ENCODE assay signal across 8 cellular contexts in the genomic region with DNA sequence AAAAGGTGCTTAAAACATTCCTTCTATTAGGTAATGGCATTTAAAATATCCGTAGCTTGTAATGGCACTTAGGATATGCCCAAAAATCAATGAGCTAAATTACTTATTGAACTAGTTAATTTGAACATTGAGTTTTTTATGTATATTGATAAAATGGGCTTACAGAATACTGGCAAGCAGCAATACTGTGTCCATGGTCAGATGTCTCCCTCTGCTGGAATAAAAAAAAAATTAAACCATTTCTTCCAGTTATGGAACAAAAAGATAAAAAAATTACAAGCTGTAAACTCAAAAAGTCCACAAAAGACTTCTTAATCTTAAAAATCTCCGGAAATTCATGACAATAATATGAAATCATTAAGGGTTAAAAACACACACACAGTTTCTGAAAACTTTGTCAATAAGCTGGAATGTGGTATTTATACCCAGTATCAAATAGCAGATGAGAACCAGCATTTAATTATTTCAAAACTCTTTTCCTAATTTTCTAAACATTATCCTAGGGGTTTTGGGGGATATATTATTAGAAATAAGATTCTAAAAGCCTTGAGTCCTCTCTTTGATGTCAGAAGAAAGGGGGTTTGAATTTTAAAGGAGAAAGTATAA. TPM values are rescaled to one million over a fixed set of nuclear protein-coding genes. Genes with fewer than 3 reads are reported as not detected.
A peak's percentile ranks its signal among the peaks of the same experiment; 100 is the strongest.
DNase-seq lines count a peak whose midpoint lies in the region; ATAC-seq and TF ChIP-seq lines count a peak whose summit lies in the region.

No MANE protein-coding gene starts in this region.

- intact Hi-C loops in ovary (cut with DNase I) = no loop called here

- H3K36me3 ChIP-seq in GM23338 (ENCODE audit: insufficient read depth) (no peaks in the 10 kb centered on the region), hepatocyte (replicated peaks; ENCODE audit: insufficient read depth, low read depth) (no peaks in the 10 kb centered on the region), upper lobe of left lung (no peaks in the 10 kb centered on the region), ovary (no peaks in the 10 kb centered on the region)

- 28% methylated on average over 2 of the region's 2 CpGs for WGBS in hepatocyte (ENCODE audit: low lambda C conversion rate, missing lambda C conversion rate)
- 36 to 45% methylated on average over 2 of the region's 2 CpGs for WGBS in upper lobe of left lung, 2 donors
- WGBS in ovary, 3 donors = 22 to 45% (median 23%) methylated on average over 2 of the region's 2 CpGs

- H3K27ac ChIP-seq in GM23338 (ENCODE audit: low read depth) (no peak overlapping the region), hepatocyte (no peak overlapping the region), upper lobe of left lung (no peak overlapping the region), ovary (no peak overlapping the region)

- TF ChIP-seq EP300 in upper lobe of left lung (IDR thresholded peaks at IDR 0.05) (no peak), ovary (IDR thresholded peaks at IDR 0.05) (no peak)

- no peak for TF ChIP-seq POLR2A in upper lobe of left lung (IDR thresholded peaks at IDR 0.05)
- TF ChIP-seq POLR2A in ovary (IDR thresholded peaks at IDR 0.05) = no peak

- H3K9me3 Mint-ChIP-seq in GM23338 = peaks cover 4% of the 10 kb centered on the region

- 0 out of 3 replicates have a peak, but pooled peaks cover 3% of the 10 kb centered on the region for H3K36me3 Mint-ChIP-seq in GM23338 (ENCODE audit: low read depth)

- H3K9me2 ChIP-seq in GM23338 (ENCODE audit: insufficient read depth) (no peaks in the 10 kb centered on the region; the same call in 1 of the 2 replicates), hepatocyte (replicated peaks; ENCODE audit: insufficient read depth) (no peaks in the 10 kb centered on the region)

- peaks cover 2% of the 10 kb centered on the region for H3K27me3 Mint-ChIP-seq in GM23338 (ENCODE audit: insufficient read depth, low read depth, poor library complexity)

- DNase-seq in AG09319 (ENCODE audit: extremely low read depth, low read depth) (no peak), GM23338 (ENCODE audit: low spot score) (peak; percentile 19), RPMI8226 (peak; percentile 28), hepatocyte (ENCODE audit: low spot score) (peak; percentile 17), upper lobe of left lung (no peak), ovary (no peak)
- DNase-seq in stimulated activated CD4-positive, alpha-beta T cell treated with anti-CD3 and anti-CD28 coated beads, Interleukin-2, amount 100 ng/mL, for 24 hours = no peak

- no peaks in the 10 kb centered on the region for H3K27me3 ChIP-seq in GM23338 (ENCODE audit: insufficient read depth)
- no peaks in the 10 kb centered on the region for H3K27me3 ChIP-seq in hepatocyte
- H3K27me3 ChIP-seq in upper lobe of left lung = no peaks in the 10 kb centered on the region
- no peaks in the 10 kb centered on the region for H3K27me3 ChIP-seq in ovary

- peak overlapping the region; percentile 27; the same call in 1 of the 2 replicates for H3K4me2 ChIP-seq in GM23338
- no peak overlapping the region for H3K4me2 ChIP-seq in hepatocyte

- H3F3A ChIP-seq in GM23338 (replicated peaks; ENCODE audit: low read depth) = no peaks in the 10 kb centered on the region

- H3K4me1 ChIP-seq in GM23338 (ENCODE audit: insufficient read depth) (peaks cover 8% of the 10 kb centered on the region), hepatocyte (ENCODE audit: insufficient read depth) (no peaks in the 10 kb centered on the region), upper lobe of left lung (no peaks in the 10 kb centered on the region), ovary (ENCODE audit: insufficient read depth) (no peaks in the 10 kb centered on the region)

- H3K79me2 ChIP-seq in GM23338 (replicated peaks; ENCODE audit: insufficient read depth) (no peaks in the 10 kb centered on the region), hepatocyte (no peaks in the 10 kb centered on the region)

- TF ChIP-seq CTCF in AG09319 (IDR thresholded peaks at IDR 0.05; ENCODE audit: low read depth, low read length) (peak; percentile 41), GM23338 (conservative IDR thresholded peaks at IDR 0.05; ENCODE audit: low read depth in 2 of 2) (peak; percentile 54 to 71), hepatocyte (IDR thresholded peaks at IDR 0.05; ENCODE audit: poor library complexity) (peak; percentile 73), upper lobe of left lung (IDR thresholded peaks at IDR 0.05) (no peak), ovary (IDR thresholded peaks at IDR 0.05) (no peak)

- H3K9me3 ChIP-seq in hepatocyte (ENCODE audit: low read depth) (no peaks in the 10 kb centered on the region), upper lobe of left lung (peaks cover 0 to 3% (median 0%) of the 10 kb centered on the region in 4 donors), ovary (no peaks in the 10 kb centered on the region)

- no peak overlapping the region for H3K27ac Mint-ChIP-seq in GM23338

- ATAC-seq in GM23338 = no peak
- no peak for ATAC-seq in upper lobe of left lung (ENCODE audit: low FRiP score in 2 of 2)
- no peak for ATAC-seq in HG03159 (IDR thresholded peaks at IDR 0.05; ENCODE audit: unreplicated experiment)

- H4K20me1 ChIP-seq in GM23338 (replicated peaks; ENCODE audit: insufficient read depth) (no peaks in the 10 kb centered on the region), hepatocyte (ENCODE audit: insufficient read depth, poor library complexity, severe bottlenecking) (no peaks in the 10 kb centered on the region)

- H3K4me3 ChIP-seq in GM23338 = no peak overlapping the region
- no peak overlapping the region for H3K4me3 ChIP-seq in hepatocyte
- H3K4me3 ChIP-seq in upper lobe of left lung = no peak overlapping the region
- H3K4me3 ChIP-seq in ovary = no peak overlapping the region

- H2AFZ ChIP-seq in GM23338 = no peak overlapping the region
- no peak overlapping the region for H2AFZ ChIP-seq in hepatocyte

- peaks cover 22% of the 10 kb centered on the region; the same call in 2 of the 3 replicates for H3K4me1 Mint-ChIP-seq in GM23338

- no peak overlapping the region for H3K4me3 Mint-ChIP-seq in GM23338

TF ChIP-seq in GM23338, 12 proteins besides CTCF, POLR2A, EP300 and RAD21 (continues in another document):
- TF ChIP-seq, protein P1, sequence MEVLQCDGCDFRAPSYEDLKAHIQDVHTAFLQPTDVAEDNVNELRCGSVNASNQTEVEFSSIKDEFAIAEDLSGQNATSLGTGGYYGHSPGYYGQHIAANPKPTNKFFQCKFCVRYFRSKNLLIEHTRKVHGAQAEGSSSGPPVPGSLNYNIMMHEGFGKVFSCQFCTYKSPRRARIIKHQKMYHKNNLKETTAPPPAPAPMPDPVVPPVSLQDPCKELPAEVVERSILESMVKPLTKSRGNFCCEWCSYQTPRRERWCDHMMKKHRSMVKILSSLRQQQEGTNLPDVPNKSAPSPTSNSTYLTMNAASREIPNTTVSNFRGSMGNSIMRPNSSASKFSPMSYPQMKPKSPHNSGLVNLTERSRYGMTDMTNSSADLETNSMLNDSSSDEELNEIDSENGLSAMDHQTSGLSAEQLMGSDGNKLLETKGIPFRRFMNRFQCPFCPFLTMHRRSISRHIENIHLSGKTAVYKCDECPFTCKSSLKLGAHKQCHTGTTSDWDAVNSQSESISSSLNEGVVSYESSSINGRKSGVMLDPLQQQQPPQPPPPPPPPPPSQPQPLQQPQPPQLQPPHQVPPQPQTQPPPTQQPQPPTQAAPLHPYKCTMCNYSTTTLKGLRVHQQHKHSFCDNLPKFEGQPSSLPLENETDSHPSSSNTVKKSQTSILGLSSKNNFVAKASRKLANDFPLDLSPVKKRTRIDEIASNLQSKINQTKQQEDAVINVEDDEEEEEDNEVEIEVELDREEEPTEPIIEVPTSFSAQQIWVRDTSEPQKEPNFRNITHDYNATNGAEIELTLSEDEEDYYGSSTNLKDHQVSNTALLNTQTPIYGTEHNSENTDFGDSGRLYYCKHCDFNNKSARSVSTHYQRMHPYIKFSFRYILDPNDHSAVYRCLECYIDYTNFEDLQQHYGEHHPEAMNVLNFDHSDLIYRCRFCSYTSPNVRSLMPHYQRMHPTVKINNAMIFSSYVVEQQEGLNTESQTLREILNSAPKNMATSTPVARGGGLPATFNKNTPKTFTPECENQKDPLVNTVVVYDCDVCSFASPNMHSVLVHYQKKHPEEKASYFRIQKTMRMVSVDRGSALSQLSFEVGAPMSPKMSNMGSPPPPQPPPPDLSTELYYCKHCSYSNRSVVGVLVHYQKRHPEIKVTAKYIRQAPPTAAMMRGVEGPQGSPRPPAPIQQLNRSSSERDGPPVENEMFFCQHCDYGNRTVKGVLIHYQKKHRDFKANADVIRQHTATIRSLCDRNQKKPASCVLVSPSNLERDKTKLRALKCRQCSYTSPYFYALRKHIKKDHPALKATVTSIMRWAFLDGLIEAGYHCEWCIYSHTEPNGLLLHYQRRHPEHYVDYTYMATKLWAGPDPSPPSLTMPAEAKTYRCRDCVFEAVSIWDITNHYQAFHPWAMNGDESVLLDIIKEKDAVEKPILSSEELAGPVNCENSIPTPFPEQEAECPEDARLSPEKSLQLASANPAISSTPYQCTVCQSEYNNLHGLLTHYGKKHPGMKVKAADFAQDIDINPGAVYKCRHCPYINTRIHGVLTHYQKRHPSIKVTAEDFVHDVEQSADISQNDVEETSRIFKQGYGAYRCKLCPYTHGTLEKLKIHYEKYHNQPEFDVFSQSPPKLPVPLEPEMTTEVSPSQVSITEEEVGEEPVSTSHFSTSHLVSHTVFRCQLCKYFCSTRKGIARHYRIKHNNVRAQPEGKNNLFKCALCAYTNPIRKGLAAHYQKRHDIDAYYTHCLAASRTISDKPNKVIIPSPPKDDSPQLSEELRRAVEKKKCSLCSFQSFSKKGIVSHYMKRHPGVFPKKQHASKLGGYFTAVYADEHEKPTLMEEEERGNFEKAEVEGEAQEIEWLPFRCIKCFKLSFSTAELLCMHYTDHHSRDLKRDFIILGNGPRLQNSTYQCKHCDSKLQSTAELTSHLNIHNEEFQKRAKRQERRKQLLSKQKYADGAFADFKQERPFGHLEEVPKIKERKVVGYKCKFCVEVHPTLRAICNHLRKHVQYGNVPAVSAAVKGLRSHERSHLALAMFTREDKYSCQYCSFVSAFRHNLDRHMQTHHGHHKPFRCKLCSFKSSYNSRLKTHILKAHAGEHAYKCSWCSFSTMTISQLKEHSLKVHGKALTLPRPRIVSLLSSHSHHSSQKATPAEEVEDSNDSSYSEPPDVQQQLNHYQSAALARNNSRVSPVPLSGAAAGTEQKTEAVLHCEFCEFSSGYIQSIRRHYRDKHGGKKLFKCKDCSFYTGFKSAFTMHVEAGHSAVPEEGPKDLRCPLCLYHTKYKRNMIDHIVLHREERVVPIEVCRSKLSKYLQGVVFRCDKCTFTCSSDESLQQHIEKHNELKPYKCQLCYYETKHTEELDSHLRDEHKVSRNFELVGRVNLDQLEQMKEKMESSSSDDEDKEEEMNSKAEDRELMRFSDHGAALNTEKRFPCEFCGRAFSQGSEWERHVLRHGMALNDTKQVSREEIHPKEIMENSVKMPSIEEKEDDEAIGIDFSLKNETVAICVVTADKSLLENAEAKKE (CRISPR knock-in tag; IDR thresholded peaks at IDR 0.05) = no peak
- TF ChIP-seq POLR2AphosphoS5 (IDR thresholded peaks at IDR 0.05; ENCODE audit: low read depth) = no peak
- TF ChIP-seq EZH2 (IDR thresholded peaks at IDR 0.05; ENCODE audit: low read depth, unreplicated experiment) = no peak

RNA-seq across cellular contexts. Expression of gene PSMD7, which starts 21.5 kb away (rescaled TPM):
- total RNA-seq in GM23338 (2014; rRNA removed; shearing (Covaris generic)) = 131 and 165 TPM in 2 replicates
- polyA plus RNA-seq in GM23338 (2016; fragmentation: Nextera tagmentation; extraction: Ambion mirVana) = 105 and 116 TPM in 2 replicates
- total RNA-seq in hepatocyte = 84.8 and 98.2 TPM in 2 replicates
- polyA plus RNA-seq in hepatocyte = 134 and 147 TPM in 2 replicates
- 10 to 100 TPM; 23.0 to 89.6 (median 59.8) TPM for total RNA-seq in upper lobe of left lung
- 10 to 100 TPM; 32.1 to 56.7 (median 44.2) TPM for total RNA-seq in ovary
- 10 to 100 TPM; 34.5 to 89.0 TPM for polyA plus RNA-seq in ovary

Comparison
In these comparisons a context has a peak if more than half of its experiments do, and no peak if none do; other contexts are left out.
1. DNase-seq: peak in GM23338 (single experiment), RPMI8226 (single experiment) and hepatocyte (single experiment); none in AG09319 (single experiment), upper lobe of left lung (0 of 2), stimulated activated CD4-positive, alpha-beta T cell treated with anti-CD3 and anti-CD28 coated beads, Interleukin-2, amount 100 ng/mL, for 24 hours (0 of 2) and ovary (0 of 5).
2. CTCF ChIP-seq: peak in AG09319 (single experiment), GM23338 (2 of 2) and hepatocyte (single experiment); none in upper lobe of left lung (0 of 6) and ovary (0 of 3).